In genomic region chr1:204455063-204455830, GRCh38 we compare ENCODE assay signal across 14 cellular contexts. TPM values are rescaled to one million over a fixed set of nuclear protein-coding genes. Genes with fewer than 3 reads are reported as not detected.
A peak's percentile ranks its signal among the peaks of the same experiment; 100 is the strongest.
DNase-seq lines count a peak whose midpoint lies in the region; ATAC-seq and TF ChIP-seq lines count a peak whose summit lies in the region.
"Had no signal": no experiment of that assay in that cellular context is flagged by ENCODE, and none has a peak within 500 bp of the region (broad histone marks: within the 10 kb centered on the region; RNA-seq: fewer than 3 reads in every experiment).

No MANE protein-coding gene starts in this region.

- no peak for ATAC-seq in SK-N-SH treated with all-trans-retinoic acid at 6 μM for 48 hours
- ATAC-seq: mucosa of descending colon had no signal

- WGBS in endodermal cell (ENCODE audit: insufficient coverage in 1 of 2, insufficient read length in 1 of 2), 2 experiments = 63% methylated on average over 17 of the region's 18 CpGs; no CpG with 5 or more reads in 1 of the 2 experiments
- WGBS in neuronal stem cell (ENCODE audit: extremely low coverage in 2 of 2, insufficient read length in 2 of 2, insufficient replicate concordance in 1 of 2), 2 donors = no CpG with 5 or more reads among the region's 18 CpGs

- H3K4me1 ChIP-seq in ES-I3 (ENCODE audit: insufficient read depth, low read length) = peaks cover 29% of the 10 kb centered on the region
- no peaks in the 10 kb centered on the region for H3K4me1 ChIP-seq in endodermal cell (ENCODE audit: control insufficient read depth, insufficient read depth, low read length)
- peaks cover 37 to 46% of the 10 kb centered on the region in 2 donors for H3K4me1 ChIP-seq in neuronal stem cell (ENCODE audit: control insufficient read depth in 2 of 2, insufficient read depth in 1 of 2, low read depth in 1 of 2, low read length in 2 of 2)

- H2AK5ac ChIP-seq in neuronal stem cell (ENCODE audit: low read depth, low read length) = peak overlapping the region; percentile 100

- H3K9ac ChIP-seq in ES-I3 (ENCODE audit: low read depth, low read length) = peak overlapping the region; percentile 11; the same call in 1 of the 2 replicates
- no peak overlapping the region for H3K9ac ChIP-seq in endodermal cell (ENCODE audit: extremely low read depth, low read length, poor library complexity, severe bottlenecking)
- H3K9ac ChIP-seq in neuronal stem cell (ENCODE audit: low read depth, low read length, poor library complexity) = peak overlapping the region; percentile 74

- H3K27me3 ChIP-seq in endodermal cell (ENCODE audit: control insufficient read depth, insufficient read depth, low read length, poor library complexity, severe bottlenecking) (no peaks in the 10 kb centered on the region), neuronal stem cell (ENCODE audit: control insufficient read depth in 3 of 3, insufficient read depth in 3 of 3, low read depth in 1 of 3, low read length in 3 of 3) (no peaks in the 10 kb centered on the region)

- H4K91ac ChIP-seq in neuronal stem cell (ENCODE audit: low read depth, low read length, poor library complexity) = peak overlapping the region; percentile 99

- peak; percentile 33 for DNase-seq in NCI-H524 treated with DMSO at 0.1 percent for 48 hours (lab: John Stamatoyannopoulos, UW)
- DNase-seq in endodermal cell = peak; percentile 65
- DNase-seq in neuronal stem cell (ENCODE audit: low spot score) = peak; percentile 95
- no peak for DNase-seq in RPMI8226
- no peak for DNase-seq in cerebellum (ENCODE audit: low spot score)
- DNase-seq: activated CD4-positive, CD25-positive, alpha-beta regulatory T cell treated with anti-CD3 and anti-CD28 coated beads, Interleukin-2, amount 50 U/mL, for 72 hours; islet precursor cell; mucosa of descending colon; NCI-H1092 treated with DMSO at 0.1 percent for 48 hours; stimulated activated CD4-positive, alpha-beta T cell treated with anti-CD3 and anti-CD28 coated beads, Interleukin-2, amount 100 ng/mL, for 24 hours; stimulated activated CD8-positive, alpha-beta memory T cell treated with anti-CD3 and anti-CD28 coated beads, Interleukin-4, amount 100 ng/mL, for 48 hours had no signal

- peak overlapping the region; percentile 90 for H2BK15ac ChIP-seq in neuronal stem cell (ENCODE audit: low read length)

- peak overlapping the region; percentile 98 for H3K18ac ChIP-seq in neuronal stem cell (ENCODE audit: low read length)

- no peaks in the 10 kb centered on the region for H3K27me3 Mint-ChIP-seq in endodermal cell (ENCODE audit: insufficient read depth)

- peaks cover 2% of the 10 kb centered on the region for H3K79me1 ChIP-seq in neuronal stem cell (ENCODE audit: low read depth, low read length)

- H2BK5ac ChIP-seq in neuronal stem cell (ENCODE audit: low read length) = peak overlapping the region; percentile 99

- peaks cover 13% of the 10 kb centered on the region for H3K4me1 Mint-ChIP-seq in endodermal cell

- no peak overlapping the region for H3K4me3 ChIP-seq in endodermal cell (ENCODE audit: low read length)
- H3K4me3 ChIP-seq in neuronal stem cell (ENCODE audit: low read length in 2 of 2) = no peak overlapping the region
- H3K4me3 ChIP-seq: mucosa of descending colon had no signal

- TF ChIP-seq CTCF in endodermal cell (conservative IDR thresholded peaks at IDR 0.05) = no peak

- H3K14ac ChIP-seq in neuronal stem cell (ENCODE audit: low read length) = peak overlapping the region; percentile 92

- no peak overlapping the region for H3K4me3 Mint-ChIP-seq in endodermal cell
- H3K4me3 Mint-ChIP-seq: activated T-helper 1 cell treated with anti-CD3 and anti-CD28 coated beads, Interleukin-12 subunit alpha, Interleukin-12 subunit beta, Interleukin-2, Interleukin-4 antibody, amounts not matched to agents 30 ng/mL and 10 ng/mL and 1 ng/mL, durations not matched to agents 14 hours and 24 hours and 36 hours had no signal

- peaks cover 34% of the 10 kb centered on the region for H3K36me3 Mint-ChIP-seq in endodermal cell (ENCODE audit: low read depth)

- H3K27ac ChIP-seq in endodermal cell (ENCODE audit: low read depth, low read length) (peak overlapping the region; percentile 98), neuronal stem cell (replicated peaks; ENCODE audit: low read length) (peak overlapping the region; percentile 97)

- H2BK120ac ChIP-seq in neuronal stem cell (ENCODE audit: low read depth, low read length) = peak overlapping the region; percentile 97

- peak overlapping the region; percentile 86 for H3K4ac ChIP-seq in neuronal stem cell (ENCODE audit: low read length)

- no peaks in the 10 kb centered on the region for H3K9me3 Mint-ChIP-seq in endodermal cell
- H3K9me3 Mint-ChIP-seq: activated T-helper 1 cell treated with anti-CD3 and anti-CD28 coated beads, Interleukin-12 subunit alpha, Interleukin-12 subunit beta, Interleukin-2, Interleukin-4 antibody, amounts not matched to agents 30 ng/mL and 10 ng/mL and 1 ng/mL, durations not matched to agents 14 hours and 24 hours and 36 hours had no signal

- no peak overlapping the region for H3K27ac Mint-ChIP-seq in endodermal cell
- H3K27ac Mint-ChIP-seq: activated T-helper 1 cell treated with anti-CD3 and anti-CD28 coated beads, Interleukin-12 subunit alpha, Interleukin-12 subunit beta, Interleukin-2, Interleukin-4 antibody, amounts not matched to agents 30 ng/mL and 10 ng/mL and 1 ng/mL, durations not matched to agents 14 hours and 24 hours and 36 hours had no signal

- peak overlapping the region; percentile 40 for H3K4me2 ChIP-seq in neuronal stem cell (ENCODE audit: insufficient read depth, low read length, poor library complexity, severe bottlenecking)

- H3K23ac ChIP-seq in neuronal stem cell (ENCODE audit: low read depth, low read length, poor library complexity) = peak overlapping the region; percentile 70

- no peaks in the 10 kb centered on the region for H3K36me3 ChIP-seq in ES-I3 (ENCODE audit: insufficient read depth, low read length)
- peaks cover 12% of the 10 kb centered on the region for H3K36me3 ChIP-seq in endodermal cell (ENCODE audit: control insufficient read depth, insufficient read depth, low read length)
- peaks cover 15 to 77% of the 10 kb centered on the region in 2 donors for H3K36me3 ChIP-seq in neuronal stem cell (replicated peaks in 1 of 2; ENCODE audit: control insufficient read depth in 2 of 2, insufficient read depth in 2 of 2, low read length in 2 of 2)

- H4K8ac ChIP-seq in neuronal stem cell (ENCODE audit: low read depth, low read length) = peak overlapping the region; percentile 73

- peak overlapping the region; percentile 97 for H2BK12ac ChIP-seq in neuronal stem cell (ENCODE audit: low read length)

- H2AFZ ChIP-seq in neuronal stem cell (ENCODE audit: low read length) = peak overlapping the region; percentile 31

- no peaks in the 10 kb centered on the region for H3K9me3 ChIP-seq in ES-I3 (ENCODE audit: control insufficient read depth, insufficient read depth, low read length)
- no peaks in the 10 kb centered on the region for H3K9me3 ChIP-seq in endodermal cell (ENCODE audit: control insufficient read depth, low read length)
- no peaks in the 10 kb centered on the region for H3K9me3 ChIP-seq in neuronal stem cell (replicated peaks in 1 of 2; ENCODE audit: control insufficient read depth in 2 of 2, insufficient read depth in 1 of 2, low read depth in 1 of 2, low read length in 2 of 2)
- H3K9me3 ChIP-seq: mucosa of descending colon had no signal

TF ChIP-seq in SK-N-SH treated with all-trans-retinoic acid at 6 μM for 48 hours, 23 proteins besides CTCF, POLR2A, EP300 and RAD21 (continues in another document):
- TF ChIP-seq PATZ1 (CRISPR knock-in tag; IDR thresholded peaks at IDR 0.05; ENCODE audit: borderline replicate concordance) (no peak), ZFP30 (CRISPR knock-in tag; IDR thresholded peaks at IDR 0.05) (no peak), ISL1 (CRISPR knock-in tag; IDR thresholded peaks at IDR 0.05) (no peak), BACH2 (CRISPR knock-in tag; IDR thresholded peaks at IDR 0.05; ENCODE audit: borderline replicate concordance) (no peak), OSR1 (CRISPR knock-in tag; IDR thresholded peaks at IDR 0.05) (no peak), CSRNP3 (CRISPR knock-in tag; IDR thresholded peaks at IDR 0.05) (no peak)

RNA-seq across cellular contexts. Expression of gene PIK3C2B, which starts 39.4 kb away (rescaled TPM):
- total RNA-seq in endodermal cell = 10 to 100 TPM; 21.3 to 23.9 TPM
- polyA plus RNA-seq in endodermal cell (2013, experiment 1 of 2) = 34.1 TPM
- polyA plus RNA-seq in endodermal cell (2013, experiment 2 of 2) = 30.8 TPM
- 15.3 TPM for polyA plus RNA-seq in neuronal stem cell (2013, experiment 1 of 2)
- 16.6 TPM for polyA plus RNA-seq in neuronal stem cell (2013, experiment 2 of 2)
- 32.3 TPM for total RNA-seq in cerebellum

RNA-seq across cellular contexts. Expression of gene PPP1R15B, which starts 43.6 kb away (rescaled TPM):
- 10 to 100 TPM; 44.8 to 79.2 TPM for total RNA-seq in endodermal cell
- 34.4 TPM for polyA plus RNA-seq in endodermal cell (2013, experiment 1 of 2)
- polyA plus RNA-seq in endodermal cell (2013, experiment 2 of 2) = 30.5 TPM
- polyA plus RNA-seq in neuronal stem cell (2013, experiment 1 of 2) = 18.4 TPM
- 19.2 TPM for polyA plus RNA-seq in neuronal stem cell (2013, experiment 2 of 2)
- 29.7 TPM for total RNA-seq in cerebellum

Comparison
In these comparisons a context has a peak if more than half of its experiments do, and no peak if none do; other contexts are left out.
1. DNase-seq: peak in NCI-H524 treated with DMSO at 0.1 percent for 48 hours (single experiment), endodermal cell (single experiment) and neuronal stem cell (single experiment); none in RPMI8226 (single experiment) and cerebellum (single experiment).